Comparison of ENCODE assay signal across 24 cellular contexts in the genomic region with DNA sequence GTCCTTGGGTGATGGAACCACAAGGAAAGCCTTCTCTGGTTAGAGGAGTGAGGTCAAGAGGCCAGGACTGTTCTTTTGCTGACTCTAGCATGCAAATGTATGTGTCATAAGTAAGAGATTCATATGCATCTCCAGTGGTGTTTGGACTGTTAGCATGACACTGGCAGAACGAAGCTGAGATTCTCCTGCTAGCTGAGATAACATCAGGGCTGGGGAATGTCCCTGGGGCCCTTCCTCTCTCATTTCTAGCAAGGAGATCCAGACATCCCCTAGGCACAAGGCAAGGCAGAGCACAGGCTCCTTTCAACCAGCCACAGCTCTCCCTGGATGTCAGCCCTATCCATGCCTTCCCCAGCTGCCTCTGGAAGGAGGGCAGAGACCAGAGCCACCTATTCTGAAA.
DNase-seq lines count a peak whose midpoint lies in the region; ATAC-seq and TF ChIP-seq lines count a peak whose summit lies in the region.
"Had no signal": no experiment of that assay in that cellular context is flagged by ENCODE, and none has a peak within 500 bp of the region (broad histone marks: within the 10 kb centered on the region; RNA-seq: fewer than 3 reads in every experiment).

No MANE protein-coding gene starts in this region.

- no peaks in the 10 kb centered on the region for H4K20me1 ChIP-seq in SK-N-SH (ENCODE audit: insufficient read depth)

- H3K4me2 ChIP-seq in SK-N-SH: no peak overlapping the region

- no peak overlapping the region for H3K9ac ChIP-seq in SK-N-SH

- H3K27ac Mint-ChIP-seq in stimulated activated effector memory CD8-positive, alpha-beta T cell treated with anti-CD3 and anti-CD28 coated beads, Interleukin-12 subunit alpha, Interleukin-12 subunit beta, amount 100 ng/mL, for 72 hours: no peak overlapping the region
- H3K27ac Mint-ChIP-seq: activated CD8-positive, alpha-beta memory T cell treated with anti-CD3 and anti-CD28 coated beads, Interleukin-2, amount 10 ng/mL, durations not matched to agents 7 days and 5 days; activated naive CD8-positive, alpha-beta T cell treated with anti-CD3 and anti-CD28 coated beads for 36 hours; dendritic cell treated with granulocyte-macrophage colony-stimulating factor and Interleukin-4, amounts not matched to agents 40 ng/mL and 50 ng/mL, for 4 days had no signal

- no peak overlapping the region for H3K4me3 ChIP-seq in SK-N-SH (ENCODE audit: low read depth in 2 of 2, low read length in 1 of 2)
- H3K4me3 ChIP-seq: lower lobe of right lung, right atrium auricular region, suprapubic skin, uterus had no signal

- WGBS in SK-N-SH (ENCODE audit: low lambda C conversion rate): 29% methylated on average over 1 of the region's 1 CpG

- DNase-seq in SK-N-SH (peak; percentile 35), RPMI7951 (ENCODE audit: low read depth) (peak; percentile 73), fibroblast of peridontal ligament (ENCODE audit: extremely low read depth) (peak; percentile 5)
- DNase-seq in stimulated activated effector memory CD8-positive, alpha-beta T cell treated with anti-CD3 and anti-CD28 coated beads, Interleukin-12 subunit alpha, Interleukin-12 subunit beta, amount 100 ng/mL, for 72 hours (ENCODE audit: low spot score in 2 of 2): no peak
- DNase-seq in stimulated activated naive CD8-positive, alpha-beta T cell treated with anti-CD3 and anti-CD28 coated beads, Interleukin-15, Interleukin-2, amounts not matched to agents 100 U/mL and 50 U/mL, for 24 hours: no peak
- DNase-seq: activated CD4-positive, alpha-beta T cell treated with anti-CD3 and anti-CD28 coated beads for 4 hours; activated CD8-positive, alpha-beta memory T cell treated with anti-CD3 and anti-CD28 coated beads, Interleukin-2, amount 10 ng/mL, durations not matched to agents 7 days and 5 days; activated naive CD8-positive, alpha-beta T cell treated with anti-CD3 and anti-CD28 coated beads for 36 hours; hippocampal formation; lower lobe of right lung; NCI-H1417 treated with DMSO at 0.1 percent for 48 hours; NCI-H526 treated with DMSO at 0.1 percent for 48 hours; stimulated activated CD4-positive, alpha-beta T cell treated with anti-CD3 and anti-CD28 coated beads, Interleukin-15, amount 100 ng/mL, for 24 hours; uterus had no signal

- no peaks in the 10 kb centered on the region for H3K79me2 ChIP-seq in SK-N-SH (ENCODE audit: insufficient read depth)

- CTCF ChIA-PET in SK-N-SH (lab: Yijun Ruan, JAX): no interaction called here

- H3K4me1 ChIP-seq in SK-N-SH (ENCODE audit: control insufficient read depth in 1 of 2, insufficient read depth in 2 of 2, low read depth in 1 of 2, low read length in 1 of 2): peaks cover 0 to 3% of the 10 kb centered on the region in 2 experiments; a peak in 1 of 4 replicates
- H3K4me1 ChIP-seq: lower lobe of right lung, right atrium auricular region, suprapubic skin, uterus had no signal

- ATAC-seq in SK-N-SH treated with all-trans-retinoic acid at 6 μM for 48 hours (no peak), esophagus mucosa (no peak), GM19452 (IDR thresholded peaks at IDR 0.05; ENCODE audit: unreplicated experiment) (no peak)
- ATAC-seq in stimulated activated effector memory CD8-positive, alpha-beta T cell treated with anti-CD3 and anti-CD28 coated beads, Interleukin-12 subunit alpha, Interleukin-12 subunit beta, amount 100 ng/mL, for 72 hours: peak; percentile 45
- ATAC-seq in stimulated activated naive CD8-positive, alpha-beta T cell treated with anti-CD3 and anti-CD28 coated beads, Interleukin-15, Interleukin-2, amounts not matched to agents 100 U/mL and 50 U/mL, for 24 hours: no peak
- ATAC-seq: activated CD8-positive, alpha-beta memory T cell treated with anti-CD3 and anti-CD28 coated beads, Interleukin-2, amount 10 ng/mL, durations not matched to agents 7 days and 5 days; HepG2; lower lobe of right lung; Right ventricle myocardium inferior had no signal

- no peaks in the 10 kb centered on the region for H3K9me3 ChIP-seq in SK-N-SH
- H3K9me3 ChIP-seq: lower lobe of right lung, right atrium auricular region, suprapubic skin, uterus had no signal

- TF ChIP-seq CTCF in SK-N-SH (IDR thresholded peaks at IDR 0.05): no peak

- no peaks in the 10 kb centered on the region for H3K4me1 Mint-ChIP-seq in stimulated activated effector memory CD8-positive, alpha-beta T cell treated with anti-CD3 and anti-CD28 coated beads, Interleukin-12 subunit alpha, Interleukin-12 subunit beta, amount 100 ng/mL, for 72 hours
- H3K4me1 Mint-ChIP-seq: activated CD8-positive, alpha-beta memory T cell treated with anti-CD3 and anti-CD28 coated beads, Interleukin-2, amount 10 ng/mL, durations not matched to agents 7 days and 5 days; activated naive CD8-positive, alpha-beta T cell treated with anti-CD3 and anti-CD28 coated beads for 36 hours had no signal

- H3K9me3 Mint-ChIP-seq in stimulated activated effector memory CD8-positive, alpha-beta T cell treated with anti-CD3 and anti-CD28 coated beads, Interleukin-12 subunit alpha, Interleukin-12 subunit beta, amount 100 ng/mL, for 72 hours: no peaks in the 10 kb centered on the region
- H3K9me3 Mint-ChIP-seq: activated naive CD8-positive, alpha-beta T cell treated with anti-CD3 and anti-CD28 coated beads for 36 hours; brain; dendritic cell treated with granulocyte-macrophage colony-stimulating factor and Interleukin-4, amounts not matched to agents 40 ng/mL and 50 ng/mL, for 4 days had no signal

- no peak overlapping the region for H3K4me3 Mint-ChIP-seq in stimulated activated effector memory CD8-positive, alpha-beta T cell treated with anti-CD3 and anti-CD28 coated beads, Interleukin-12 subunit alpha, Interleukin-12 subunit beta, amount 100 ng/mL, for 72 hours
- H3K4me3 Mint-ChIP-seq: activated CD8-positive, alpha-beta memory T cell treated with anti-CD3 and anti-CD28 coated beads, Interleukin-2, amount 10 ng/mL, durations not matched to agents 7 days and 5 days; activated naive CD8-positive, alpha-beta T cell treated with anti-CD3 and anti-CD28 coated beads for 36 hours; dendritic cell treated with granulocyte-macrophage colony-stimulating factor and Interleukin-4, amounts not matched to agents 40 ng/mL and 50 ng/mL, for 4 days had no signal

- H3F3A ChIP-seq in SK-N-SH (replicated peaks; ENCODE audit: insufficient read depth): no peaks in the 10 kb centered on the region

- H3K27me3 ChIP-seq in SK-N-SH (ENCODE audit: insufficient read depth): no peaks in the 10 kb centered on the region
- H3K27me3 ChIP-seq: right atrium auricular region, suprapubic skin, uterus had no signal

- TF ChIP-seq EP300 in SK-N-SH (IDR thresholded peaks at IDR 0.05; ENCODE audit: borderline replicate concordance in 1 of 2, low read depth in 1 of 2, low read length in 1 of 2): no peak

- no peaks in the 10 kb centered on the region for H3K36me3 ChIP-seq in SK-N-SH (replicated peaks in 1 of 2; ENCODE audit: control insufficient read depth in 1 of 2, insufficient read depth in 2 of 2, low read length in 1 of 2)
- H3K36me3 ChIP-seq: lower lobe of right lung, right atrium auricular region, suprapubic skin, uterus had no signal

- POLR2A ChIA-PET in SK-N-SH (lab: Yijun Ruan, JAX): no interaction called here

- H3K27ac ChIP-seq in SK-N-SH (ENCODE audit: low read depth in 2 of 2, low read length in 1 of 2): no peak overlapping the region
- H3K27ac ChIP-seq: 22Rv1, lower lobe of right lung, right atrium auricular region, suprapubic skin, uterus had no signal

- no peaks in the 10 kb centered on the region for H3K36me3 Mint-ChIP-seq in stimulated activated effector memory CD8-positive, alpha-beta T cell treated with anti-CD3 and anti-CD28 coated beads, Interleukin-12 subunit alpha, Interleukin-12 subunit beta, amount 100 ng/mL, for 72 hours
- H3K36me3 Mint-ChIP-seq: activated CD8-positive, alpha-beta memory T cell treated with anti-CD3 and anti-CD28 coated beads, Interleukin-2, amount 10 ng/mL, durations not matched to agents 7 days and 5 days; activated naive CD8-positive, alpha-beta T cell treated with anti-CD3 and anti-CD28 coated beads for 36 hours; brain had no signal

- no peak overlapping the region for H2AFZ ChIP-seq in SK-N-SH (ENCODE audit: low read depth)

- no peaks in the 10 kb centered on the region for H3K9me2 ChIP-seq in SK-N-SH

- no peak for TF ChIP-seq RAD21 in SK-N-SH (IDR thresholded peaks at IDR 0.05; ENCODE audit: low read length)

TF ChIP-seq in SK-N-SH, 30 proteins besides CTCF, POLR2A, EP300 and RAD21 (continues in another document):
- TF ChIP-seq CHD2 (IDR thresholded peaks at IDR 0.05; ENCODE audit: low read length, partially characterized antibody) (no peak), NRF1 (IDR thresholded peaks at IDR 0.05; ENCODE audit: low read depth, low read length) (no peak), EZH2phosphoT487 (IDR thresholded peaks at IDR 0.05; ENCODE audit: borderline replicate concordance, low read depth) (no peak), GABPA (IDR thresholded peaks at IDR 0.05; ENCODE audit: low read depth) (no peak), JUND (IDR thresholded peaks at IDR 0.05) (no peak)
- TF ChIP-seq, protein P1, sequence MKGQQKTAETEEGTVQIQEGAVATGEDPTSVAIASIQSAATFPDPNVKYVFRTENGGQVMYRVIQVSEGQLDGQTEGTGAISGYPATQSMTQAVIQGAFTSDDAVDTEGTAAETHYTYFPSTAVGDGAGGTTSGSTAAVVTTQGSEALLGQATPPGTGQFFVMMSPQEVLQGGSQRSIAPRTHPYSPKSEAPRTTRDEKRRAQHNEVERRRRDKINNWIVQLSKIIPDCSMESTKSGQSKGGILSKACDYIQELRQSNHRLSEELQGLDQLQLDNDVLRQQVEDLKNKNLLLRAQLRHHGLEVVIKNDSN (IDR thresholded peaks at IDR 0.05; ENCODE audit: borderline replicate concordance, low read depth): no peak

TF ChIP-seq in SK-N-SH treated with all-trans-retinoic acid at 6 μM for 48 hours, 23 proteins besides CTCF, POLR2A, EP300 and RAD21 (continues in another document):
- TF ChIP-seq OSR1 (CRISPR knock-in tag; IDR thresholded peaks at IDR 0.05): no peak
- TF ChIP-seq SNAI2 (CRISPR knock-in tag; IDR thresholded peaks at IDR 0.05): no peak
- TF ChIP-seq, protein P2, sequence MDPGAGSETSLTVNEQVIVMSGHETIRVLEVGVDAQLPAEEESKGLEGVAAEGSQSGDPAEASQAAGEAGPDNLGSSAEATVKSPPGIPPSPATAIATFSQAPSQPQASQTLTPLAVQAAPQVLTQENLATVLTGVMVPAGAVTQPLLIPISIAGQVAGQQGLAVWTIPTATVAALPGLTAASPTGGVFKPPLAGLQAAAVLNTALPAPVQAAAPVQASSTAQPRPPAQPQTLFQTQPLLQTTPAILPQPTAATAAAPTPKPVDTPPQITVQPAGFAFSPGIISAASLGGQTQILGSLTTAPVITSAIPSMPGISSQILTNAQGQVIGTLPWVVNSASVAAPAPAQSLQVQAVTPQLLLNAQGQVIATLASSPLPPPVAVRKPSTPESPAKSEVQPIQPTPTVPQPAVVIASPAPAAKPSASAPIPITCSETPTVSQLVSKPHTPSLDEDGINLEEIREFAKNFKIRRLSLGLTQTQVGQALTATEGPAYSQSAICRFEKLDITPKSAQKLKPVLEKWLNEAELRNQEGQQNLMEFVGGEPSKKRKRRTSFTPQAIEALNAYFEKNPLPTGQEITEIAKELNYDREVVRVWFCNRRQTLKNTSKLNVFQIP (CRISPR knock-in tag; IDR thresholded peaks at IDR 0.05; ENCODE audit: borderline replicate concordance, low read depth): no peak
- no peak for TF ChIP-seq RARB (CRISPR knock-in tag; IDR thresholded peaks at IDR 0.05)
- no peak for TF ChIP-seq GLIS3 (CRISPR knock-in tag; IDR thresholded peaks at IDR 0.05)
- TF ChIP-seq ZFP30 (CRISPR knock-in tag; IDR thresholded peaks at IDR 0.05): no peak

Comparison
In these comparisons a context has a peak if more than half of its experiments do, and no peak if none do; other contexts are left out.
1. DNase-seq: peak in SK-N-SH (single experiment), RPMI7951 (single experiment) and fibroblast of peridontal ligament (single experiment); none in stimulated activated effector memory CD8-positive, alpha-beta T cell treated with anti-CD3 and anti-CD28 coated beads, Interleukin-12 subunit alpha, Interleukin-12 subunit beta, amount 100 ng/mL, for 72 hours (0 of 2) and stimulated activated naive CD8-positive, alpha-beta T cell treated with anti-CD3 and anti-CD28 coated beads, Interleukin-15, Interleukin-2, amounts not matched to agents 100 U/mL and 50 U/mL, for 24 hours (single experiment).